1 cellular context compared by ENCODE assay signal in the genomic region with DNA sequence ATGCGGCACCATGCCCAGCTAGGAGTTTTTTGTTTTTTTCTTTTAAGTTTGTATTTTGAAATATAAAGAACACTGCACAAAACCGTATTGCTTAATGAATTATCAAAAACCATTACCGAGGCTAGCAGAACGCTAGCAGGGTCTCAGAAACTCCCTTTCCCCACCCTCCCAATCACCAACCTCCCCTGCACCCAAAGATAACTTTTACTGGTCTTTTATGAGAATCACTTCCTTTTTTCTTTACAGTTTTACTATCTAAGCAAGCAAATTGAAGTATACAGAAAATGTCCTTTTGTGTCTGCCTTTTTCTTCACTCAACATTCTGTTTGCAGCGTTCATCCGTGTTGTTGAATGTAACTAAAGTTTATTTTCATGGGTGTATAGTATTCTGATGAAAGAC.
TF ChIP-seq lines count a peak whose summit lies in the region.

No MANE protein-coding gene starts in this region.

TF ChIP-seq in GM12878, 131 proteins besides CTCF, POLR2A, EP300 and RAD21 (continued from another document):
- TF ChIP-seq, protein P1, sequence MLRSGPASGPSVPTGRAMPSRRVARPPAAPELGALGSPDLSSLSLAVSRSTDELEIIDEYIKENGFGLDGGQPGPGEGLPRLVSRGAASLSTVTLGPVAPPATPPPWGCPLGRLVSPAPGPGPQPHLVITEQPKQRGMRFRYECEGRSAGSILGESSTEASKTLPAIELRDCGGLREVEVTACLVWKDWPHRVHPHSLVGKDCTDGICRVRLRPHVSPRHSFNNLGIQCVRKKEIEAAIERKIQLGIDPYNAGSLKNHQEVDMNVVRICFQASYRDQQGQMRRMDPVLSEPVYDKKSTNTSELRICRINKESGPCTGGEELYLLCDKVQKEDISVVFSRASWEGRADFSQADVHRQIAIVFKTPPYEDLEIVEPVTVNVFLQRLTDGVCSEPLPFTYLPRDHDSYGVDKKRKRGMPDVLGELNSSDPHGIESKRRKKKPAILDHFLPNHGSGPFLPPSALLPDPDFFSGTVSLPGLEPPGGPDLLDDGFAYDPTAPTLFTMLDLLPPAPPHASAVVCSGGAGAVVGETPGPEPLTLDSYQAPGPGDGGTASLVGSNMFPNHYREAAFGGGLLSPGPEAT (IDR thresholded peaks at IDR 0.05; ENCODE audit: low read depth) = no peak
- TF ChIP-seq, protein P2, sequence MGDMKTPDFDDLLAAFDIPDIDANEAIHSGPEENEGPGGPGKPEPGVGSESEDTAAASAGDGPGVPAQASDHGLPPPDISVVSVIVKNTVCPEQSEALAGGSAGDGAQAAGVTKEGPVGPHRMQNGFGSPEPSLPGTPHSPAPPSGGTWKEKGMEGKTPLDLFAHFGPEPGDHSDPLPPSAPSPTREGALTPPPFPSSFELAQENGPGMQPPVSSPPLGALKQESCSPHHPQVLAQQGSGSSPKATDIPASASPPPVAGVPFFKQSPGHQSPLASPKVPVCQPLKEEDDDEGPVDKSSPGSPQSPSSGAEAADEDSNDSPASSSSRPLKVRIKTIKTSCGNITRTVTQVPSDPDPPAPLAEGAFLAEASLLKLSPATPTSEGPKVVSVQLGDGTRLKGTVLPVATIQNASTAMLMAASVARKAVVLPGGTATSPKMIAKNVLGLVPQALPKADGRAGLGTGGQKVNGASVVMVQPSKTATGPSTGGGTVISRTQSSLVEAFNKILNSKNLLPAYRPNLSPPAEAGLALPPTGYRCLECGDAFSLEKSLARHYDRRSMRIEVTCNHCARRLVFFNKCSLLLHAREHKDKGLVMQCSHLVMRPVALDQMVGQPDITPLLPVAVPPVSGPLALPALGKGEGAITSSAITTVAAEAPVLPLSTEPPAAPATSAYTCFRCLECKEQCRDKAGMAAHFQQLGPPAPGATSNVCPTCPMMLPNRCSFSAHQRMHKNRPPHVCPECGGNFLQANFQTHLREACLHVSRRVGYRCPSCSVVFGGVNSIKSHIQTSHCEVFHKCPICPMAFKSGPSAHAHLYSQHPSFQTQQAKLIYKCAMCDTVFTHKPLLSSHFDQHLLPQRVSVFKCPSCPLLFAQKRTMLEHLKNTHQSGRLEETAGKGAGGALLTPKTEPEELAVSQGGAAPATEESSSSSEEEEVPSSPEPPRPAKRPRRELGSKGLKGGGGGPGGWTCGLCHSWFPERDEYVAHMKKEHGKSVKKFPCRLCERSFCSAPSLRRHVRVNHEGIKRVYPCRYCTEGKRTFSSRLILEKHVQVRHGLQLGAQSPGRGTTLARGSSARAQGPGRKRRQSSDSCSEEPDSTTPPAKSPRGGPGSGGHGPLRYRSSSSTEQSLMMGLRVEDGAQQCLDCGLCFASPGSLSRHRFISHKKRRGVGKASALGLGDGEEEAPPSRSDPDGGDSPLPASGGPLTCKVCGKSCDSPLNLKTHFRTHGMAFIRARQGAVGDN (IDR thresholded peaks at IDR 0.05) = no peak
- TF ChIP-seq, protein P3, sequence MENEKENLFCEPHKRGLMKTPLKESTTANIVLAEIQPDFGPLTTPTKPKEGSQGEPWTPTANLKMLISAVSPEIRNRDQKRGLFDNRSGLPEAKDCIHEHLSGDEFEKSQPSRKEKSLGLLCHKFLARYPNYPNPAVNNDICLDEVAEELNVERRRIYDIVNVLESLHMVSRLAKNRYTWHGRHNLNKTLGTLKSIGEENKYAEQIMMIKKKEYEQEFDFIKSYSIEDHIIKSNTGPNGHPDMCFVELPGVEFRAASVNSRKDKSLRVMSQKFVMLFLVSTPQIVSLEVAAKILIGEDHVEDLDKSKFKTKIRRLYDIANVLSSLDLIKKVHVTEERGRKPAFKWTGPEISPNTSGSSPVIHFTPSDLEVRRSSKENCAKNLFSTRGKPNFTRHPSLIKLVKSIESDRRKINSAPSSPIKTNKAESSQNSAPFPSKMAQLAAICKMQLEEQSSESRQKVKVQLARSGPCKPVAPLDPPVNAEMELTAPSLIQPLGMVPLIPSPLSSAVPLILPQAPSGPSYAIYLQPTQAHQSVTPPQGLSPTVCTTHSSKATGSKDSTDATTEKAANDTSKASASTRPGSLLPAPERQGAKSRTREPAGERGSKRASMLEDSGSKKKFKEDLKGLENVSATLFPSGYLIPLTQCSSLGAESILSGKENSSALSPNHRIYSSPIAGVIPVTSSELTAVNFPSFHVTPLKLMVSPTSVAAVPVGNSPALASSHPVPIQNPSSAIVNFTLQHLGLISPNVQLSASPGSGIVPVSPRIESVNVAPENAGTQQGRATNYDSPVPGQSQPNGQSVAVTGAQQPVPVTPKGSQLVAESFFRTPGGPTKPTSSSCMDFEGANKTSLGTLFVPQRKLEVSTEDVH (IDR thresholded peaks at IDR 0.05; ENCODE audit: low read depth, partially characterized antibody) = no peak
- TF ChIP-seq CBX3 (IDR thresholded peaks at IDR 0.05; ENCODE audit: borderline replicate concordance, low read depth) (no peak), SUZ12 (IDR thresholded peaks at IDR 0.05; ENCODE audit: unreplicated experiment) (no peak), BCL11A (IDR thresholded peaks at IDR 0.05; ENCODE audit: low read depth, low read length) (no peak)
- TF ChIP-seq, protein P4, sequence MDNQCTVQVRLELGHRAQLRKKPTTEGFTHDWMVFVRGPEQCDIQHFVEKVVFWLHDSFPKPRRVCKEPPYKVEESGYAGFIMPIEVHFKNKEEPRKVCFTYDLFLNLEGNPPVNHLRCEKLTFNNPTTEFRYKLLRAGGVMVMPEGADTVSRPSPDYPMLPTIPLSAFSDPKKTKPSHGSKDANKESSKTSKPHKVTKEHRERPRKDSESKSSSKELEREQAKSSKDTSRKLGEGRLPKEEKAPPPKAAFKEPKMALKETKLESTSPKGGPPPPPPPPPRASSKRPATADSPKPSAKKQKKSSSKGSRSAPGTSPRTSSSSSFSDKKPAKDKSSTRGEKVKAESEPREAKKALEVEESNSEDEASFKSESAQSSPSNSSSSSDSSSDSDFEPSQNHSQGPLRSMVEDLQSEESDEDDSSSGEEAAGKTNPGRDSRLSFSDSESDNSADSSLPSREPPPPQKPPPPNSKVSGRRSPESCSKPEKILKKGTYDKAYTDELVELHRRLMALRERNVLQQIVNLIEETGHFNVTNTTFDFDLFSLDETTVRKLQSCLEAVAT (IDR thresholded peaks at IDR 0.05) = peak; percentile 10; the same call in 1 of the 2 replicates
